8 cellular contexts compared by ENCODE assay signal in genomic region chr3:12954891-12955650, GRCh38.
DNase-seq lines count a peak whose midpoint lies in the region; ATAC-seq and TF ChIP-seq lines count a peak whose summit lies in the region.

No MANE protein-coding gene starts in this region.

- no peak overlapping the region for H3K4me3 Mint-ChIP-seq in activated CD8-positive, alpha-beta T cell treated with anti-CD3 and anti-CD28 coated beads, Interleukin-2, amount 10 ng/mL, durations not matched to agents 7 days and 5 days
- no peak overlapping the region for H3K4me3 Mint-ChIP-seq in mesothelial cell of epicardium

- H3K4me1 ChIP-seq in foreskin keratinocyte, result no peaks in the 10 kb centered on the region
- H3K4me1 ChIP-seq in psoas muscle, result peaks cover 97% of the 10 kb centered on the region

- H3K36me3 Mint-ChIP-seq in activated CD8-positive, alpha-beta T cell treated with anti-CD3 and anti-CD28 coated beads, Interleukin-2, amount 10 ng/mL, durations not matched to agents 7 days and 5 days (ENCODE audit: low read depth), result peaks cover 3% of the 10 kb centered on the region
- H3K36me3 Mint-ChIP-seq in mesothelial cell of epicardium, result no peaks in the 10 kb centered on the region

- DNase-seq in activated CD8-positive, alpha-beta T cell treated with anti-CD3 and anti-CD28 coated beads, Interleukin-2, amount 10 ng/mL, durations not matched to agents 7 days and 5 days, result no peak
- DNase-seq in foreskin keratinocyte (peak in 1 of 2 donors; percentile 7), psoas muscle (peak; percentile 82 to 96), NCI-H510A (lab: John Stamatoyannopoulos, UW) (no peak), mesothelial cell of epicardium (ENCODE audit: low spot score in 2 of 2, unreplicated experiment in 2 of 2) (no peak)
- no peak for DNase-seq in activated effector memory CD4-positive, alpha-beta T cell treated with Interleukin-2 at 50 U/mL for 16 hours

- no peaks in the 10 kb centered on the region for H3K27me3 Mint-ChIP-seq in activated CD8-positive, alpha-beta T cell treated with anti-CD3 and anti-CD28 coated beads, Interleukin-2, amount 10 ng/mL, durations not matched to agents 7 days and 5 days (ENCODE audit: low read depth)
- no peaks in the 10 kb centered on the region for H3K27me3 Mint-ChIP-seq in mesothelial cell of epicardium (ENCODE audit: low read depth)

- CTCF ChIA-PET in activated CD8-positive, alpha-beta T cell treated with anti-CD3 and anti-CD28 coated beads, Interleukin-2, amount 10 ng/mL, durations not matched to agents 7 days and 5 days (lab: Charles Lee), result interaction anchor here (1.3 kb wide), 1 partner anchor 34 kb away, joined by 3 read pairs; no protein-coding TSS in a partner anchor

- H3K27me3 ChIP-seq in foreskin keratinocyte (no peaks in the 10 kb centered on the region), psoas muscle (ENCODE audit: insufficient read depth in 3 of 3, low read length in 2 of 3) (no peaks in the 10 kb centered on the region)

- 13 to 23% (median 22%) methylated on average over 14 of the region's 14 CpGs for WGBS in psoas muscle, 3 donors

- peak overlapping the region; percentile 24 for H3K4me3 ChIP-seq in psoas muscle

- no peak overlapping the region for H3K27ac Mint-ChIP-seq in activated CD8-positive, alpha-beta T cell treated with anti-CD3 and anti-CD28 coated beads, Interleukin-2, amount 10 ng/mL, durations not matched to agents 7 days and 5 days
- no peak overlapping the region for H3K27ac Mint-ChIP-seq in mesothelial cell of epicardium

- H3K27ac ChIP-seq in foreskin keratinocyte (no peak overlapping the region), psoas muscle (peak overlapping the region; percentile 78)

- POLR2A ChIA-PET in activated CD8-positive, alpha-beta T cell treated with anti-CD3 and anti-CD28 coated beads, Interleukin-2, amount 10 ng/mL, durations not matched to agents 7 days and 5 days (lab: Charles Lee), result no interaction called here

- no peaks in the 10 kb centered on the region for H3K9me3 ChIP-seq in psoas muscle

- intact Hi-C loops in psoas muscle (cut with DNase I), result no loop called here

- ATAC-seq in GM18867 (IDR thresholded peaks at IDR 0.05; ENCODE audit: unreplicated experiment), result peak; percentile 54
- ATAC-seq in HG03135 (IDR thresholded peaks at IDR 0.05; ENCODE audit: unreplicated experiment), result peak; percentile 52
- ATAC-seq in activated CD8-positive, alpha-beta T cell treated with anti-CD3 and anti-CD28 coated beads, Interleukin-2, amount 10 ng/mL, durations not matched to agents 7 days and 5 days, result peak; percentile 56
- ATAC-seq in foreskin keratinocyte, result peak; percentile 43
- peak; percentile 84 to 96 (median 96) for ATAC-seq in psoas muscle

- no peaks in the 10 kb centered on the region for H3K36me3 ChIP-seq in psoas muscle (ENCODE audit: insufficient read depth in 1 of 2, low read depth in 1 of 2)

- TF ChIP-seq CTCF in foreskin keratinocyte (conservative IDR thresholded peaks at IDR 0.05) (no peak), psoas muscle (IDR thresholded peaks at IDR 0.05) (peak; percentile 22), mesothelial cell of epicardium (IDR thresholded peaks at IDR 0.05; ENCODE audit: unreplicated experiment) (no peak)

- peaks cover 31% of the 10 kb centered on the region for H3K4me1 Mint-ChIP-seq in activated CD8-positive, alpha-beta T cell treated with anti-CD3 and anti-CD28 coated beads, Interleukin-2, amount 10 ng/mL, durations not matched to agents 7 days and 5 days (ENCODE audit: low read depth)
- peaks cover 2% of the 10 kb centered on the region for H3K4me1 Mint-ChIP-seq in mesothelial cell of epicardium

- no peaks in the 10 kb centered on the region for H3K9me3 Mint-ChIP-seq in activated CD8-positive, alpha-beta T cell treated with anti-CD3 and anti-CD28 coated beads, Interleukin-2, amount 10 ng/mL, durations not matched to agents 7 days and 5 days (ENCODE audit: insufficient read depth)
- no peaks in the 10 kb centered on the region for H3K9me3 Mint-ChIP-seq in mesothelial cell of epicardium

Comparison
In these comparisons a context has a peak if more than half of its experiments do, and no peak if none do; other contexts are left out.
1. ATAC-seq: peak in every context shown above with its lines; median percentile 96 in psoas muscle; 56 in activated CD8-positive, alpha-beta T cell treated with anti-CD3 and anti-CD28 coated beads, Interleukin-2, amount 10 ng/mL, durations not matched to agents 7 days and 5 days; 54 in GM18867; 52 in HG03135; 43 in foreskin keratinocyte.
2. DNase-seq: peak in psoas muscle (2 of 2); none in activated CD8-positive, alpha-beta T cell treated with anti-CD3 and anti-CD28 coated beads, Interleukin-2, amount 10 ng/mL, durations not matched to agents 7 days and 5 days (single experiment), NCI-H510A (single experiment), mesothelial cell of epicardium (0 of 2) and activated effector memory CD4-positive, alpha-beta T cell treated with Interleukin-2 at 50 U/mL for 16 hours (single experiment).